Comparison of ENCODE assay signal across 8 cellular contexts in the genomic region with DNA sequence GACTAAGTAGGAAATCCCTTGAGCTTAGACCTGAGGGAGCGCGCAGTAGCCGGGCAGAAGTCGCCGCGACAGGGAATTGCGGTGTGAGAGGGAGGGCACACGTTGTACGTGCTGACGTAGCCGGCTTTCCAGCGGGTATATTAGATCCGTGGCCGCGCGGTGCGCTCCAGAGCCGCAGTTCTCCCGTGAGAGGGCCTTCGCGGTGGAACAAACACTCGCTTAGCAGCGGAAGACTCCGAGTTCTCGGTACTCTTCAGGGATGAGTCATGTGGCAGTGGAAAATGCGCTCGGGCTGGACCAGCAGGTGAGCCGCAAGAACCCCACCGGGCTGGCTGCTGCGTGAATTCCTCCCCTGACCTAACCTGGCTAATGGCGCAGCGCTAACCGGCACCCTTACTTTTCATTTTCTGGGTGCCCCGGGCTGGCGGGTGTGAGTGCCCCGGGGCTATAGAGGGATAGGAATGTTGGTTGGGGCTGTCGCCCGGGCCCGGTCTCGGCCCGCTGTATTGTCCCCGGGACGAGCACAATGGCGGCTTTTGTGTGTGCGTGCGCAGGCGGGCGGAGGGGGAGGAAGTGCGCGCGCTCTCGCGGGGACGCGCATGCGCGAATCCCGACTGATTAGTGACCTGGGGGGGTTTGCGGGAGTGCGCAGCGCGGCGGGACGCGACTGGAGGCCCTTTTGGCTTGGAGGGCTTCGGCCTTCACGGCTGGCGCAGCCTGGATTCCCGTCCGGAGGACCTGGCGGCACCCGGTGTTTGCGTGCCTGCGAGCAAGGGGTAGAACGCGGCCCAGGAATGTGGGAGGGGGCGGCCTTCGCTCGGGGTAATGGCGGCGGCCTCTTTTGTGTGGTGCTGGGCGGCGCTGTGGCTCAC.
A peak's percentile ranks its signal among the peaks of the same experiment; 100 is the strongest.
DNase-seq lines count a peak whose midpoint lies in the region; ATAC-seq and TF ChIP-seq lines count a peak whose summit lies in the region.

A gene (plus strand): TSS at position 169 of the 872 bp plus-strand sequence. CDS start 91 bp downstream, at position 260.

- peaks cover 9% of the 10 kb centered on the region for H3K4me1 ChIP-seq in RWPE2 (ENCODE audit: insufficient read depth, poor library complexity, severe bottlenecking)
- H3K4me1 ChIP-seq in neuron (ENCODE audit: insufficient read depth, low read length) = peaks cover 21% of the 10 kb centered on the region
- peaks cover 7 to 69% (median 60%) of the 10 kb centered on the region in 5 donors for H3K4me1 ChIP-seq in subcutaneous abdominal adipose tissue (ENCODE audit: control insufficient read depth in 5 of 5, insufficient read depth in 5 of 5, low read length in 5 of 5)

- H3K27me3 ChIP-seq in RWPE2 (ENCODE audit: insufficient read depth, poor library complexity, severe bottlenecking) (no peaks in the 10 kb centered on the region), neuron (ENCODE audit: insufficient read depth, low read length) (no peaks in the 10 kb centered on the region), subcutaneous abdominal adipose tissue (ENCODE audit: control insufficient read depth in 5 of 5, insufficient read depth in 4 of 5, low read length in 5 of 5) (no peaks in the 10 kb centered on the region)

- TF ChIP-seq CTCF in RWPE2 (IDR thresholded peaks at IDR 0.05; ENCODE audit: poor library complexity, severe bottlenecking) = no peak
- TF ChIP-seq CTCF in foreskin fibroblast (IDR thresholded peaks at IDR 0.05; ENCODE audit: low read depth, low read length) = no peak

- H3K9ac ChIP-seq in subcutaneous abdominal adipose tissue (ENCODE audit: low read length in 5 of 5) = peak within 1 kb of the TSS; percentile 95 to 100 (median 97)

- H3K36me3 ChIP-seq in RWPE2 (ENCODE audit: low read depth) = peaks cover 41% of the 10 kb centered on the region
- H3K36me3 ChIP-seq in neuron (ENCODE audit: insufficient read depth, low read length) = peaks cover 3% of the 10 kb centered on the region
- peaks cover 4 to 17% (median 9%) of the 10 kb centered on the region in 5 donors for H3K36me3 ChIP-seq in subcutaneous abdominal adipose tissue (ENCODE audit: control insufficient read depth in 5 of 5, insufficient read depth in 5 of 5, low read length in 5 of 5)

- H3K27ac ChIP-seq in RWPE2 (ENCODE audit: poor library complexity, severe bottlenecking) = peak within 1 kb of the TSS; percentile 95
- H3K27ac ChIP-seq in subcutaneous abdominal adipose tissue (ENCODE audit: low read depth, low read length) = peak within 1 kb of the TSS; percentile 100

- H3K4me3 ChIP-seq in RWPE2 (ENCODE audit: severe bottlenecking) = peak within 1 kb of the TSS; percentile 81
- H3K4me3 ChIP-seq in foreskin fibroblast (ENCODE audit: low read depth in 1 of 2, low read length in 2 of 2) = peak within 1 kb of the TSS; percentile 91 to 93
- peak within 1 kb of the TSS; percentile 72 for H3K4me3 ChIP-seq in neuron (ENCODE audit: low read length)
- H3K4me3 ChIP-seq in subcutaneous abdominal adipose tissue (ENCODE audit: low read depth in 1 of 5, low read length in 5 of 5) = peak within 1 kb of the TSS; percentile 89 to 99 (median 97)

- DNase-seq in DMS79 treated with DMSO at 0.1 percent for 48 hours (lab: John Stamatoyannopoulos, UW) = peak; percentile 52
- DNase-seq in KG1 (lab: John Stamatoyannopoulos, UW) = peak; percentile 78
- peak; percentile 72 for DNase-seq in RWPE2 (ENCODE audit: low spot score)
- peak; percentile 90 for DNase-seq in activated gamma-delta T cell treated with Interleukin-2 at 50 U/mL for 16 hours
- peak; percentile 80 to 90 for DNase-seq in foreskin fibroblast

- ATAC-seq in GM21717 (IDR thresholded peaks at IDR 0.05; ENCODE audit: unreplicated experiment) (peak; percentile 54), RWPE2 (ENCODE audit: low read depth) (peak; percentile 56)

- H2AFZ ChIP-seq in neuron (ENCODE audit: low read depth, low read length) = peak within 1 kb of the TSS; percentile 6

- no peaks in the 10 kb centered on the region for H3K9me3 ChIP-seq in RWPE2 (ENCODE audit: severe bottlenecking)
- H3K9me3 ChIP-seq in neuron (ENCODE audit: low read length) = no peaks in the 10 kb centered on the region
- H3K9me3 ChIP-seq in subcutaneous abdominal adipose tissue (ENCODE audit: control insufficient read depth in 5 of 5, low read length in 5 of 5) = no peaks in the 10 kb centered on the region

Comparison
In these comparisons a context has a peak if more than half of its experiments do, and no peak if none do; other contexts are left out.
1. Peak in every context shown above with its lines: DNase-seq, ATAC-seq, H3K4me3 ChIP-seq and H3K27ac ChIP-seq.